ENCODE assay signal across 17 cellular contexts in genomic region chr1:219171192-219171935, GRCh38. TPM values are rescaled to one million over a fixed set of nuclear protein-coding genes. Genes with fewer than 3 reads are reported as not detected.
DNase-seq lines count a peak whose midpoint lies in the region; ATAC-seq and TF ChIP-seq lines count a peak whose summit lies in the region.
"Had no signal": no experiment of that assay in that cellular context is flagged by ENCODE, and none has a peak within 500 bp of the region (broad histone marks: within the 10 kb centered on the region; RNA-seq: fewer than 3 reads in every experiment).

No MANE protein-coding gene starts in this region.

- H3K4me1 ChIP-seq in OCI-LY3 (ENCODE audit: low read length): peaks cover 43% of the 10 kb centered on the region

- peak overlapping the region in 1 of 3 experiments; percentile 15 for H3K4me3 Mint-ChIP-seq in nephron
- H3K4me3 Mint-ChIP-seq: activated CD8-positive, alpha-beta memory T cell treated with anti-CD3 and anti-CD28 coated beads, Interleukin-2, amount 10 ng/mL, durations not matched to agents 7 days and 5 days; HFFc6; natural killer cell; stimulated activated naive CD8-positive, alpha-beta T cell treated with anti-CD3 and anti-CD28 coated beads, Interleukin-15, amount 100 ng/mL, for 72 hours had no signal

- H3K27me3 ChIP-seq in OCI-LY3 (ENCODE audit: low read depth, low read length): no peaks in the 10 kb centered on the region

- peak overlapping the region; percentile 52 to 76 (median 70) for H3K27ac Mint-ChIP-seq in nephron
- H3K27ac Mint-ChIP-seq: activated CD8-positive, alpha-beta memory T cell treated with anti-CD3 and anti-CD28 coated beads, Interleukin-2, amount 10 ng/mL, durations not matched to agents 7 days and 5 days; HFFc6; natural killer cell; stimulated activated naive CD8-positive, alpha-beta T cell treated with anti-CD3 and anti-CD28 coated beads, Interleukin-15, amount 100 ng/mL, for 72 hours had no signal

- H3K4me2 ChIP-seq in OCI-LY3 (ENCODE audit: low read length): peak overlapping the region; percentile 6; the same call in 1 of the 2 replicates

- peaks cover 7% of the 10 kb centered on the region for H3K36me3 ChIP-seq in OCI-LY3 (replicated peaks; ENCODE audit: low read depth, low read length)
- H3K36me3 ChIP-seq: prostate gland had no signal

- H4K20me1 ChIP-seq in OCI-LY3 (ENCODE audit: insufficient read depth, low read length): peaks cover 3% of the 10 kb centered on the region; the same call in 1 of the 2 replicates

- H3K9me3 ChIP-seq in OCI-LY3 (ENCODE audit: insufficient read depth, low read length): no peaks in the 10 kb centered on the region
- H3K9me3 ChIP-seq: prostate gland had no signal

- H3K27ac ChIP-seq in OCI-LY3 (ENCODE audit: low read length): no peak overlapping the region
- H3K27ac ChIP-seq: RWPE1 had no signal

- H3K79me2 ChIP-seq in OCI-LY3 (ENCODE audit: low read length): peaks cover 27% of the 10 kb centered on the region

- H2AFZ ChIP-seq in OCI-LY3 (ENCODE audit: low read depth, low read length): no peak overlapping the region

- no peak overlapping the region for H3K4me3 ChIP-seq in OCI-LY3 (ENCODE audit: low read length)
- H3K4me3 ChIP-seq: prostate gland had no signal

- peaks cover 1% of the 10 kb centered on the region for H3K36me3 Mint-ChIP-seq in nephron (ENCODE audit: low read depth)
- H3K36me3 Mint-ChIP-seq: natural killer cell had no signal

- peaks cover 29% of the 10 kb centered on the region for H3K4me1 Mint-ChIP-seq in nephron

- H3K27me3 Mint-ChIP-seq in nephron (ENCODE audit: low read depth): no peaks in the 10 kb centered on the region
- H3K27me3 Mint-ChIP-seq: activated CD8-positive, alpha-beta memory T cell treated with anti-CD3 and anti-CD28 coated beads, Interleukin-2, amount 10 ng/mL, durations not matched to agents 7 days and 5 days; stimulated activated naive CD8-positive, alpha-beta T cell treated with anti-CD3 and anti-CD28 coated beads, Interleukin-15, amount 100 ng/mL, for 72 hours had no signal

- H3K9ac ChIP-seq in OCI-LY3 (ENCODE audit: low read length): no peak overlapping the region

- H3K9me3 Mint-ChIP-seq in nephron: no peaks in the 10 kb centered on the region
- H3K9me3 Mint-ChIP-seq: HFFc6, natural killer cell had no signal

- ATAC-seq in esophagus mucosa (peak; percentile 17), omental fat pad (ENCODE audit: low FRiP score) (no peak)
- ATAC-seq: activated CD8-positive, alpha-beta memory T cell treated with anti-CD3 and anti-CD28 coated beads, Interleukin-2, amount 10 ng/mL, durations not matched to agents 7 days and 5 days; natural killer cell; stimulated activated naive CD8-positive, alpha-beta T cell treated with anti-CD3 and anti-CD28 coated beads, Interleukin-15, amount 100 ng/mL, for 72 hours had no signal

- no peak for TF ChIP-seq CTCF in OCI-LY3 (IDR thresholded peaks at IDR 0.05; ENCODE audit: low read depth, low read length)
- TF ChIP-seq CTCF in nephron (IDR thresholded peaks at IDR 0.05; ENCODE audit: unreplicated experiment in 3 of 3): no peak
- no peak for TF ChIP-seq CTCF in omental fat pad (IDR thresholded peaks at IDR 0.05)

- peak; percentile 12 for DNase-seq in NCI-H748 (lab: John Stamatoyannopoulos, UW; ENCODE audit: unreplicated experiment)
- DNase-seq in NCI-H748 treated with DMSO at 0.1 percent for 48 hours (lab: John Stamatoyannopoulos, UW): no peak
- DNase-seq in omental fat pad (ENCODE audit: low spot score): no peak
- no peak for DNase-seq in superior temporal gyrus (ENCODE audit: extremely low spot score)
- DNase-seq in NCI-H82 treated with DMSO at 0.1 percent for 48 hours (lab: John Stamatoyannopoulos, UW; ENCODE audit: unreplicated experiment): no peak
- DNase-seq: activated CD4-positive, CD25-positive, alpha-beta regulatory T cell; activated CD8-positive, alpha-beta memory T cell treated with anti-CD3 and anti-CD28 coated beads, Interleukin-2, amount 10 ng/mL, durations not matched to agents 7 days and 5 days; HFFc6; natural killer cell; NCI-H524 treated with DMSO at 0.1 percent for 48 hours; stimulated activated CD4-positive, alpha-beta T cell treated with anti-CD3 and anti-CD28 coated beads, Interleukin-15, amount 100 ng/mL, for 24 hours; stimulated activated naive CD8-positive, alpha-beta T cell treated with anti-CD3 and anti-CD28 coated beads, Interleukin-15, amount 100 ng/mL, for 72 hours had no signal

RNA-seq across cellular contexts. Expression of gene LYPLAL1, which starts 2.3 kb away (rescaled TPM):
- 26.7 TPM for total RNA-seq in esophagus mucosa
- 10 to 100 TPM in 3 of 4 donors, 1 to 10 TPM in 1; 7.2 to 26.6 (median 20.6) TPM for total RNA-seq in omental fat pad
